ENCODE assay signal across 22 cellular contexts in the genomic region with DNA sequence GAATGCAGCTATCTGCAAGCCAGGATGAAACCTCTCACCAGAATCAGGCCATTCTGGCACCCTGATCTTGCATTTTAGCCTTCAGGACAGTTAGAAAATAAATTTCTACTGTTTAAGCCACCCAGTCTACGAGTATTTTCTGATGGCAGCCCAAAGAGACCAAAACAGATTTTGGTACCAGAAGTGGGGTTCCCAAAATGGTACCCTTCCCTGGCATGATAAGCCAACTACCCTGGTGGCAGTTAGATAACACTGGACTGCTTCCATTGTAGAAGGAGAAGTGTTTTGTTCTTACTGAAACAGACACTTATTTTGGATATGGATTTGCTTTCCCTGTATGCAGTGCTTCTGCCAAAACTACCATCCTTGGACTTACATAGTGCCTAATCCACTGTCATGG.
DNase-seq lines count a peak whose midpoint lies in the region; ATAC-seq, FAIRE-seq and TF ChIP-seq lines count a peak whose summit lies in the region.
"Had no signal": no experiment of that assay in that cellular context is flagged by ENCODE, and none has a peak within 500 bp of the region (broad histone marks: within the 10 kb centered on the region; RNA-seq: fewer than 3 reads in every experiment).

No MANE protein-coding gene starts in this region.

- H3K9me3 ChIP-seq in HEK293 (ENCODE audit: control insufficient read depth, insufficient read depth, low read depth, low read length) (no peaks in the 10 kb centered on the region), pancreas (no peaks in the 10 kb centered on the region)
- H3K9me3 ChIP-seq: Caco-2 had no signal

- H3K27me3 ChIP-seq in layer of hippocampus (ENCODE audit: control insufficient read depth, insufficient read depth, low read length) (no peaks in the 10 kb centered on the region), pancreas (no peaks in the 10 kb centered on the region)
- H3K27me3 ChIP-seq: BLaER1 had no signal

- FAIRE-seq in pancreas (lab: Jason Lieb, UNC), result no peak
- FAIRE-seq: A204.1, G401.6, GM12878, GM19239, H1 had no signal

- POLR2A ChIA-PET in HEK293 (lab: Yijun Ruan, JAX), result no interaction called here

- H3K4me1 ChIP-seq in HEK293 (ENCODE audit: control insufficient read depth, insufficient read depth, low read length), result no peaks in the 10 kb centered on the region
- H3K4me1 ChIP-seq in pancreas, result no peaks in the 10 kb centered on the region
- H3K4me1 ChIP-seq: BLaER1, Caco-2 had no signal

- H3K4me3 ChIP-seq in HEK293 (ENCODE audit: low read depth, low read length), result no peak overlapping the region
- no peak overlapping the region for H3K4me3 ChIP-seq in pancreas
- H3K4me3 ChIP-seq: BLaER1, GM12878, GM23248 had no signal

- H3K27ac ChIP-seq in HEK293 (ENCODE audit: extremely low read depth, low read depth, low read length), result no peak overlapping the region
- H3K27ac ChIP-seq in caudate nucleus (ENCODE audit: low read depth, low read length), result peak overlapping the region; percentile 86
- peak overlapping the region; percentile 92 for H3K27ac ChIP-seq in layer of hippocampus (ENCODE audit: low read depth, low read length)
- H3K27ac ChIP-seq in pancreas, result no peak overlapping the region
- H3K27ac ChIP-seq: 22Rv1, BLaER1, C4-2B, GM23248 had no signal

- 76 to 81% methylated on average over 1 of the region's 1 CpG for WGBS in pancreas, 2 donors

- DNase-seq in caudate nucleus (lab: John Stamatoyannopoulos, UW) (no peak), pancreas (no peak), mesenteric fat pad (ENCODE audit: low spot score) (no peak), NCI-H146 (lab: John Stamatoyannopoulos, UW) (no peak)
- DNase-seq: Caco-2; CD4-positive, CD25-positive, alpha-beta regulatory T cell; CD8-positive, alpha-beta T cell; DMS153; DND-41; GM23248; H7; HCEC 1CT had no signal

- no peak for ATAC-seq in pancreas
- ATAC-seq: CD8-positive, alpha-beta T cell; GM12878 had no signal

- intact Hi-C loops in pancreas (cut with DNase I), result no loop called here

- TF ChIP-seq CTCF in HEK293 (tag by site-specific recombination; IDR thresholded peaks at IDR 0.05) (no peak), pancreas (IDR thresholded peaks at IDR 0.05) (no peak)

- CTCF ChIA-PET in HEK293 (lab: Yijun Ruan, JAX), result no interaction called here

- H3K36me3 ChIP-seq in HEK293 (ENCODE audit: control insufficient read depth in 2 of 2, insufficient read depth in 1 of 2, low read length in 2 of 2) (no peaks in the 10 kb centered on the region), pancreas (no peaks in the 10 kb centered on the region)
- H3K36me3 ChIP-seq: BLaER1 had no signal

TF ChIP-seq in HEK293, 187 proteins besides CTCF, POLR2A, EP300 and RAD21:
- TF ChIP-seq BCL6B (tag by site-specific recombination; IDR thresholded peaks at IDR 0.05) (no peak), ZNF707 (tag by site-specific recombination; IDR thresholded peaks at IDR 0.05) (peak; percentile 90)
TF ChIP-seq in HEK293: peak in this region for 1.

Comparison
In these comparisons a context has a peak if more than half of its experiments do, and no peak if none do; other contexts are left out.
1. H3K27ac ChIP-seq: peak in caudate nucleus (single experiment) and layer of hippocampus (single experiment); none in HEK293 (single experiment) and pancreas (0 of 4).